In genomic region chr17:79174193-79174765, GRCh38 we compare ENCODE assay signal across 1 cellular context.
TF ChIP-seq lines count a peak whose summit lies in the region.

No MANE protein-coding gene starts in this region.

TF ChIP-seq in WTC11, 78 proteins besides CTCF, POLR2A, EP300 and RAD21 (continued from another document):
- TF ChIP-seq, protein P1, sequence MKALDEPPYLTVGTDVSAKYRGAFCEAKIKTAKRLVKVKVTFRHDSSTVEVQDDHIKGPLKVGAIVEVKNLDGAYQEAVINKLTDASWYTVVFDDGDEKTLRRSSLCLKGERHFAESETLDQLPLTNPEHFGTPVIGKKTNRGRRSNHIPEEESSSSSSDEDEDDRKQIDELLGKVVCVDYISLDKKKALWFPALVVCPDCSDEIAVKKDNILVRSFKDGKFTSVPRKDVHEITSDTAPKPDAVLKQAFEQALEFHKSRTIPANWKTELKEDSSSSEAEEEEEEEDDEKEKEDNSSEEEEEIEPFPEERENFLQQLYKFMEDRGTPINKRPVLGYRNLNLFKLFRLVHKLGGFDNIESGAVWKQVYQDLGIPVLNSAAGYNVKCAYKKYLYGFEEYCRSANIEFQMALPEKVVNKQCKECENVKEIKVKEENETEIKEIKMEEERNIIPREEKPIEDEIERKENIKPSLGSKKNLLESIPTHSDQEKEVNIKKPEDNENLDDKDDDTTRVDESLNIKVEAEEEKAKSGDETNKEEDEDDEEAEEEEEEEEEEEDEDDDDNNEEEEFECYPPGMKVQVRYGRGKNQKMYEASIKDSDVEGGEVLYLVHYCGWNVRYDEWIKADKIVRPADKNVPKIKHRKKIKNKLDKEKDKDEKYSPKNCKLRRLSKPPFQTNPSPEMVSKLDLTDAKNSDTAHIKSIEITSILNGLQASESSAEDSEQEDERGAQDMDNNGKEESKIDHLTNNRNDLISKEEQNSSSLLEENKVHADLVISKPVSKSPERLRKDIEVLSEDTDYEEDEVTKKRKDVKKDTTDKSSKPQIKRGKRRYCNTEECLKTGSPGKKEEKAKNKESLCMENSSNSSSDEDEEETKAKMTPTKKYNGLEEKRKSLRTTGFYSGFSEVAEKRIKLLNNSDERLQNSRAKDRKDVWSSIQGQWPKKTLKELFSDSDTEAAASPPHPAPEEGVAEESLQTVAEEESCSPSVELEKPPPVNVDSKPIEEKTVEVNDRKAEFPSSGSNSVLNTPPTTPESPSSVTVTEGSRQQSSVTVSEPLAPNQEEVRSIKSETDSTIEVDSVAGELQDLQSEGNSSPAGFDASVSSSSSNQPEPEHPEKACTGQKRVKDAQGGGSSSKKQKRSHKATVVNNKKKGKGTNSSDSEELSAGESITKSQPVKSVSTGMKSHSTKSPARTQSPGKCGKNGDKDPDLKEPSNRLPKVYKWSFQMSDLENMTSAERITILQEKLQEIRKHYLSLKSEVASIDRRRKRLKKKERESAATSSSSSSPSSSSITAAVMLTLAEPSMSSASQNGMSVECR (CRISPR knock-in tag; IDR thresholded peaks at IDR 0.05; ENCODE audit: borderline replicate concordance): no peak
- TF ChIP-seq SMAD3 (CRISPR knock-in tag; IDR thresholded peaks at IDR 0.05; ENCODE audit: borderline replicate concordance): no peak
- TF ChIP-seq, protein P2, sequence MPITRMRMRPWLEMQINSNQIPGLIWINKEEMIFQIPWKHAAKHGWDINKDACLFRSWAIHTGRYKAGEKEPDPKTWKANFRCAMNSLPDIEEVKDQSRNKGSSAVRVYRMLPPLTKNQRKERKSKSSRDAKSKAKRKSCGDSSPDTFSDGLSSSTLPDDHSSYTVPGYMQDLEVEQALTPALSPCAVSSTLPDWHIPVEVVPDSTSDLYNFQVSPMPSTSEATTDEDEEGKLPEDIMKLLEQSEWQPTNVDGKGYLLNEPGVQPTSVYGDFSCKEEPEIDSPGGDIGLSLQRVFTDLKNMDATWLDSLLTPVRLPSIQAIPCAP (CRISPR knock-in tag; IDR thresholded peaks at IDR 0.05): no peak
- TF ChIP-seq, protein P3, sequence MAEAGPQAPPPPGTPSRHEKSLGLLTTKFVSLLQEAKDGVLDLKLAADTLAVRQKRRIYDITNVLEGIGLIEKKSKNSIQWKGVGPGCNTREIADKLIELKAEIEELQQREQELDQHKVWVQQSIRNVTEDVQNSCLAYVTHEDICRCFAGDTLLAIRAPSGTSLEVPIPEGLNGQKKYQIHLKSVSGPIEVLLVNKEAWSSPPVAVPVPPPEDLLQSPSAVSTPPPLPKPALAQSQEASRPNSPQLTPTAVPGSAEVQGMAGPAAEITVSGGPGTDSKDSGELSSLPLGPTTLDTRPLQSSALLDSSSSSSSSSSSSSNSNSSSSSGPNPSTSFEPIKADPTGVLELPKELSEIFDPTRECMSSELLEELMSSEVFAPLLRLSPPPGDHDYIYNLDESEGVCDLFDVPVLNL (CRISPR knock-in tag; IDR thresholded peaks at IDR 0.05; ENCODE audit: borderline replicate concordance, low read depth): no peak
- no peak for TF ChIP-seq ZBTB21 (CRISPR knock-in tag; IDR thresholded peaks at IDR 0.05; ENCODE audit: borderline replicate concordance)
- TF ChIP-seq KAT7 (CRISPR knock-in tag; IDR thresholded peaks at IDR 0.05; ENCODE audit: borderline replicate concordance): no peak
